In the genomic region with DNA sequence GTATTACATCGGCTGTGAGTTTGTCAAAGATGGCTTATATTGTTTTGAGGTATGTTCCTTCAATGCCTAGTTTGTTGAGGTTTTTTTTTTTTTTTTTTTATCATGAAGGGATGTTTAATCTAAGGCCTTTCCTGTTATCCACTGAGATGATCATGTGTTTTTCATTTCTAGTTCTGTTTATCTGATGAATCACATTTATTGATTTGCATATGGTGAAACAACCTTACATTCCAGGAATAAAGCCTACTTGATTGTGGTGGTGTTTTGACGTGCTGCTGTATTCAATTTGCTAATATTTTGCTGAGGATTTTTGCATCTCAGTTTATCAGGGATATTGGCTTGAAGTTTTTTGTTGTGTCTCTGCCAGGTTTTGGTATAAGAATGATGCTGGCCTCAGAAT, we compare ENCODE assay signal across 20 cellular contexts.
DNase-seq lines count a peak whose midpoint lies in the region; ATAC-seq, FAIRE-seq and TF ChIP-seq lines count a peak whose summit lies in the region.
"Had no signal": no experiment of that assay in that cellular context is flagged by ENCODE, and none has a peak within 500 bp of the region (broad histone marks: within the 10 kb centered on the region; RNA-seq: fewer than 3 reads in every experiment).

No MANE protein-coding gene starts in this region.

- no peak overlapping the region for H2AFZ ChIP-seq in astrocyte (ENCODE audit: low read depth, low read length)

- H3K27ac Mint-ChIP-seq in astrocyte (ENCODE audit: unreplicated experiment) (no peak overlapping the region), T-helper 17 cell (no peak overlapping the region)

- H3K9me3 ChIP-seq in astrocyte (ENCODE audit: insufficient read depth, low read depth, low read length) (no peaks in the 10 kb centered on the region), T-helper 17 cell (ENCODE audit: control insufficient read depth, low read length, poor library complexity, severe bottlenecking) (no peaks in the 10 kb centered on the region), tibial nerve (no peaks in the 10 kb centered on the region)
- H3K9me3 ChIP-seq: Peyer's patch had no signal

- H3K4me1 ChIP-seq in astrocyte (ENCODE audit: insufficient read depth, low read length) (no peaks in the 10 kb centered on the region), tibial nerve (peaks cover 0 to 9% (median 0%) of the 10 kb centered on the region in 4 donors)
- H3K4me1 ChIP-seq: Peyer's patch had no signal

- H3K27ac ChIP-seq in astrocyte (ENCODE audit: low read depth, low read length) (no peak overlapping the region), tibial nerve (no peak overlapping the region)
- H3K27ac ChIP-seq: Peyer's patch had no signal

- H3K4me2 ChIP-seq in astrocyte (ENCODE audit: low read length): no peak overlapping the region

- H3K4me3 ChIP-seq in AG10803 (ENCODE audit: low read length) (no peak overlapping the region), astrocyte (ENCODE audit: insufficient read depth, low read depth, low read length) (no peak overlapping the region), fibroblast of villous mesenchyme (ENCODE audit: low read depth, low read length) (no peak overlapping the region), tibial nerve (no peak overlapping the region)
- H3K4me3 ChIP-seq: K562, Peyer's patch had no signal

- TF ChIP-seq EP300 in tibial nerve (IDR thresholded peaks at IDR 0.05): no peak

- H3K27me3 ChIP-seq in astrocyte (ENCODE audit: insufficient read depth, low read length) (no peaks in the 10 kb centered on the region), tibial nerve (no peaks in the 10 kb centered on the region)
- H3K27me3 ChIP-seq: Peyer's patch had no signal

- TF ChIP-seq POLR2A in tibial nerve (IDR thresholded peaks at IDR 0.05): no peak

- H3K36me3 ChIP-seq in astrocyte (ENCODE audit: insufficient read depth, low read length) (no peaks in the 10 kb centered on the region), tibial nerve (peaks cover 0 to 5% (median 0%) of the 10 kb centered on the region in 3 donors)
- H3K36me3 ChIP-seq: Peyer's patch had no signal

- no peaks in the 10 kb centered on the region for H4K20me1 ChIP-seq in astrocyte (ENCODE audit: insufficient read depth, low read length)

- H3K36me3 Mint-ChIP-seq in astrocyte (ENCODE audit: low read depth, unreplicated experiment) (peaks cover 6% of the 10 kb centered on the region), T-helper 17 cell (ENCODE audit: low read depth) (peaks cover 2% of the 10 kb centered on the region)

- no peaks in the 10 kb centered on the region for H3K9me3 Mint-ChIP-seq in astrocyte (ENCODE audit: unreplicated experiment)

- DNase-seq in AG10803 (ENCODE audit: low read depth): peak; percentile 30
- no peak for DNase-seq in GM18507 (ENCODE audit: extremely low spot score, insufficient read length, low read depth)
- peak; percentile 13 for DNase-seq in astrocyte (ENCODE audit: low read depth)
- peak; percentile 6 for DNase-seq in fibroblast of villous mesenchyme (ENCODE audit: low read depth)
- DNase-seq in T-helper 17 cell: no peak
- DNase-seq in activated CD8-positive, alpha-beta memory T cell treated with anti-CD3 and anti-CD28 coated beads for 24 hours: no peak
- DNase-seq in tibial nerve (ENCODE audit: low spot score in 2 of 2): no peak
- no peak for DNase-seq in NCI-H345 (lab: John Stamatoyannopoulos, UW)
- DNase-seq: CD4-positive, alpha-beta memory T cell; DMS79 treated with DMSO at 0.1 percent for 48 hours; GOT3; NCI-H1105; NCI-H2081; NCI-H2171 treated with DMSO at 0.1 percent for 48 hours; NCI-H748 treated with DMSO at 0.1 percent for 48 hours; NK-92 treated with Interleukin-12 subunit alpha and Interleukin-12 subunit beta, amount 100 ng/mL, for 24 hours; Peyer's patch had no signal

- H3K4me3 Mint-ChIP-seq in astrocyte (ENCODE audit: unreplicated experiment): no peak overlapping the region
- H3K4me3 Mint-ChIP-seq in T-helper 17 cell: no peak overlapping the region
- H3K4me3 Mint-ChIP-seq: CD4-positive, alpha-beta memory T cell had no signal

- H3K9ac ChIP-seq in astrocyte (ENCODE audit: low read length): no peak overlapping the region

- H3K27me3 Mint-ChIP-seq in astrocyte (ENCODE audit: low read depth, unreplicated experiment): no peaks in the 10 kb centered on the region
- H3K27me3 Mint-ChIP-seq in T-helper 17 cell: no peaks in the 10 kb centered on the region
- H3K27me3 Mint-ChIP-seq: CD4-positive, alpha-beta memory T cell had no signal

- TF ChIP-seq CTCF in AG10803 (conservative IDR thresholded peaks at IDR 0.05; ENCODE audit: low read length): no peak
- no peak for TF ChIP-seq CTCF in astrocyte (IDR thresholded peaks at IDR 0.05; ENCODE audit: insufficient read depth, low read depth, low read length)
- TF ChIP-seq CTCF in fibroblast of villous mesenchyme (IDR thresholded peaks at IDR 0.05; ENCODE audit: insufficient read depth, low read depth, low read length): no peak
- TF ChIP-seq CTCF in tibial nerve (IDR thresholded peaks at IDR 0.05): no peak

- no peak for ATAC-seq in T-helper 17 cell
- ATAC-seq: K562, Right ventricle myocardium inferior had no signal

- H3K4me1 Mint-ChIP-seq in astrocyte (ENCODE audit: low read depth, unreplicated experiment) (peaks cover 9% of the 10 kb centered on the region), T-helper 17 cell (no peaks in the 10 kb centered on the region)

- no peaks in the 10 kb centered on the region for H3K79me2 ChIP-seq in astrocyte (ENCODE audit: insufficient read depth, low read length)

- WGBS in tibial nerve, 2 donors: 95 to 98% methylated on average over 2 of the region's 2 CpGs

- FAIRE-seq in GM18507 (lab: Jason Lieb, UNC) (peak; percentile 33), astrocyte (lab: Jason Lieb, UNC) (no peak)
- FAIRE-seq: G401.6, K562 had no signal

Comparison
In these comparisons a context has a peak if more than half of its experiments do, and no peak if none do; other contexts are left out.
1. DNase-seq: peak in AG10803 (single experiment), astrocyte (single experiment) and fibroblast of villous mesenchyme (single experiment); none in GM18507 (single experiment), T-helper 17 cell (0 of 3), activated CD8-positive, alpha-beta memory T cell treated with anti-CD3 and anti-CD28 coated beads for 24 hours (single experiment), tibial nerve (0 of 2) and NCI-H345 (single experiment).